9 cellular contexts compared by ENCODE assay signal in genomic region chr19:2984196-2984490, GRCh38. TPM values are rescaled to one million over a fixed set of nuclear protein-coding genes. Genes with fewer than 3 reads are reported as not detected.
DNase-seq lines count a peak whose midpoint lies in the region; ATAC-seq, FAIRE-seq and TF ChIP-seq lines count a peak whose summit lies in the region.
"Had no signal": no experiment of that assay in that cellular context is flagged by ENCODE, and none has a peak within 500 bp of the region (broad histone marks: within the 10 kb centered on the region; RNA-seq: fewer than 3 reads in every experiment).

No MANE protein-coding gene starts in this region.

- peaks cover 0 to 3% of the 10 kb centered on the region in 2 donors for H3K36me3 Mint-ChIP-seq in stimulated activated naive B cell treated with anti-CD40 and anti-IgM and Interleukin-4, amounts not matched to agents 10 μg/mL and 1 μg/mL and 100 μg/mL, for 72 hours
- H3K36me3 Mint-ChIP-seq in activated T-helper 2 cell treated with anti-CD3 and anti-CD28 coated beads, Interferon-gamma antibody, Interleukin-2, Interleukin-4, amounts not matched to agents 10 μg/mL and 5 μg/mL and 100 μg/mL, durations not matched to agents 14 hours and 24 hours and 36 hours (ENCODE audit: low read depth): no peaks in the 10 kb centered on the region

- TF ChIP-seq POLR2A in lower leg skin (IDR thresholded peaks at IDR 0.05): no peak

- peak overlapping the region; percentile 29 for H3K4me3 ChIP-seq in H7 (ENCODE audit: insufficient read depth, low read depth, low read length)
- peak overlapping the region; percentile 25 for H3K4me3 ChIP-seq in WERI-Rb-1 (ENCODE audit: low read depth, low read length)
- H3K4me3 ChIP-seq in kidney (ENCODE audit: low read length in 2 of 2): peak overlapping the region in 1 of 2 donors; percentile 37
- H3K4me3 ChIP-seq in lower leg skin (ENCODE audit: low read depth, poor library complexity, severe bottlenecking): no peak overlapping the region

- no peak overlapping the region for H3K27ac Mint-ChIP-seq in stimulated activated naive B cell treated with anti-CD40 and anti-IgM and Interleukin-4, amounts not matched to agents 10 μg/mL and 1 μg/mL and 100 μg/mL, for 72 hours
- H3K27ac Mint-ChIP-seq in activated T-helper 2 cell treated with anti-CD3 and anti-CD28 coated beads, Interferon-gamma antibody, Interleukin-2, Interleukin-4, amounts not matched to agents 10 μg/mL and 5 μg/mL and 100 μg/mL, durations not matched to agents 14 hours and 24 hours and 36 hours: no peak overlapping the region

- peak overlapping the region; percentile 70 for H3K27ac ChIP-seq in WERI-Rb-1
- peak overlapping the region; percentile 2 to 93 for H3K27ac ChIP-seq in kidney (ENCODE audit: low read depth in 2 of 2, low read length in 2 of 2)

- peaks cover 12 to 24% of the 10 kb centered on the region in 2 donors for H3K27me3 Mint-ChIP-seq in stimulated activated naive B cell treated with anti-CD40 and anti-IgM and Interleukin-4, amounts not matched to agents 10 μg/mL and 1 μg/mL and 100 μg/mL, for 72 hours
- H3K27me3 Mint-ChIP-seq in activated T-helper 2 cell treated with anti-CD3 and anti-CD28 coated beads, Interferon-gamma antibody, Interleukin-2, Interleukin-4, amounts not matched to agents 10 μg/mL and 5 μg/mL and 100 μg/mL, durations not matched to agents 14 hours and 24 hours and 36 hours (ENCODE audit: low read depth): peaks cover 18% of the 10 kb centered on the region

- H3K4me3 Mint-ChIP-seq in stimulated activated naive B cell treated with anti-CD40 and anti-IgM and Interleukin-4, amounts not matched to agents 10 μg/mL and 1 μg/mL and 100 μg/mL, for 72 hours: peak overlapping the region; percentile 46 to 60
- no peak overlapping the region for H3K4me3 Mint-ChIP-seq in activated T-helper 2 cell treated with anti-CD3 and anti-CD28 coated beads, Interferon-gamma antibody, Interleukin-2, Interleukin-4, amounts not matched to agents 10 μg/mL and 5 μg/mL and 100 μg/mL, durations not matched to agents 14 hours and 24 hours and 36 hours (ENCODE audit: low read depth)

- no peak for FAIRE-seq in kidney (lab: Jason Lieb, UNC)

- WGBS in lower leg skin, 2 donors: 1 to 2% methylated on average over 11 to 13 of the region's 13 CpGs

- H3K4me1 Mint-ChIP-seq in stimulated activated naive B cell treated with anti-CD40 and anti-IgM and Interleukin-4, amounts not matched to agents 10 μg/mL and 1 μg/mL and 100 μg/mL, for 72 hours: peaks cover 16 to 42% of the 10 kb centered on the region in 2 donors
- no peaks in the 10 kb centered on the region for H3K4me1 Mint-ChIP-seq in activated T-helper 2 cell treated with anti-CD3 and anti-CD28 coated beads, Interferon-gamma antibody, Interleukin-2, Interleukin-4, amounts not matched to agents 10 μg/mL and 5 μg/mL and 100 μg/mL, durations not matched to agents 14 hours and 24 hours and 36 hours (ENCODE audit: low read depth)

- intact Hi-C loops in kidney (cut with DNase I): no loop called here
- intact Hi-C loops in lower leg skin (cut with DNase I; ENCODE audit: low total_unique reads): no loop called here
- intact Hi-C loops in activated T-helper 2 cell treated with anti-CD3 and anti-CD28 coated beads, Interferon-gamma antibody, Interleukin-2, Interleukin-4, amounts not matched to agents 10 μg/mL and 5 μg/mL and 100 μg/mL, durations not matched to agents 14 hours and 24 hours and 36 hours (cut with micrococcal nuclease): no loop called here

- H3K36me3 ChIP-seq in H7 (replicated peaks; ENCODE audit: control insufficient read depth, insufficient read depth, low read length) (no peaks in the 10 kb centered on the region), WERI-Rb-1 (no peaks in the 10 kb centered on the region), kidney (ENCODE audit: control insufficient read depth in 1 of 2, insufficient read depth in 2 of 2, low read length in 2 of 2) (no peaks in the 10 kb centered on the region)

- ATAC-seq in stimulated activated naive B cell treated with anti-CD40 and anti-IgM and Interleukin-4, amounts not matched to agents 10 μg/mL and 1 μg/mL and 100 μg/mL, for 72 hours (replicated peaks): no peak
- ATAC-seq in omental fat pad (ENCODE audit: low FRiP score): no peak

- peaks cover 12 to 18% of the 10 kb centered on the region in 2 donors for H3K4me1 ChIP-seq in kidney (ENCODE audit: control insufficient read depth in 1 of 2, insufficient read depth in 1 of 2, low read depth in 1 of 2, low read length in 2 of 2)

- H3K9ac ChIP-seq in kidney (ENCODE audit: low read length in 2 of 2): peak overlapping the region in 1 of 2 donors; percentile 40

- no peaks in the 10 kb centered on the region for H3K9me3 Mint-ChIP-seq in stimulated activated naive B cell treated with anti-CD40 and anti-IgM and Interleukin-4, amounts not matched to agents 10 μg/mL and 1 μg/mL and 100 μg/mL, for 72 hours
- no peaks in the 10 kb centered on the region for H3K9me3 Mint-ChIP-seq in activated T-helper 2 cell treated with anti-CD3 and anti-CD28 coated beads, Interferon-gamma antibody, Interleukin-2, Interleukin-4, amounts not matched to agents 10 μg/mL and 5 μg/mL and 100 μg/mL, durations not matched to agents 14 hours and 24 hours and 36 hours

- H3K9me3 ChIP-seq in WERI-Rb-1 (ENCODE audit: severe bottlenecking) (no peaks in the 10 kb centered on the region), kidney (ENCODE audit: control insufficient read depth in 1 of 2, low read length in 2 of 2) (no peaks in the 10 kb centered on the region)

- TF ChIP-seq CTCF in WERI-Rb-1 (IDR thresholded peaks at IDR 0.05; ENCODE audit: low read depth, low read length) (no peak), kidney (IDR thresholded peaks at IDR 0.05; ENCODE audit: borderline replicate concordance, extremely low read depth, insufficient read depth) (no peak), omental fat pad (IDR thresholded peaks at IDR 0.05) (no peak), lower leg skin (IDR thresholded peaks at IDR 0.05) (no peak)

- no peaks in the 10 kb centered on the region for H3K27me3 ChIP-seq in H7 (ENCODE audit: control insufficient read depth, insufficient read depth, low read length)
- H3K27me3 ChIP-seq in WERI-Rb-1 (ENCODE audit: insufficient read depth, low read depth, severe bottlenecking): no peaks in the 10 kb centered on the region

- DNase-seq in H7: no peak
- no peak for DNase-seq in WERI-Rb-1
- DNase-seq in kidney: no peak
- DNase-seq in stimulated activated naive B cell treated with anti-CD40 and anti-IgM and Interleukin-4, amounts not matched to agents 10 μg/mL and 1 μg/mL and 100 μg/mL, for 72 hours: no peak
- DNase-seq in omental fat pad (ENCODE audit: low spot score): no peak
- DNase-seq in lower leg skin (ENCODE audit: low spot score in 2 of 2): no peak
- no peak for DNase-seq in activated T-helper 2 cell treated with anti-CD3 and anti-CD28 coated beads, Interferon-gamma antibody, Interleukin-2, Interleukin-4, amounts not matched to agents 10 μg/mL and 5 μg/mL and 100 μg/mL, durations not matched to agents 14 hours and 24 hours and 36 hours (ENCODE audit: low spot score)
- DNase-seq in NCI-H1930 (lab: John Stamatoyannopoulos, UW): no peak

RNA-seq across cellular contexts. Expression of gene TLE6, which starts 6.8 kb away (rescaled TPM):
- 10.4 and 14.2 TPM in 2 replicates for total RNA-seq in H7 (2014; rRNA removed; shearing (Covaris generic))
- total RNA-seq in kidney: 3.7 TPM
- 5.2 TPM for polyA plus RNA-seq in kidney (ENCODE audit: insufficient read depth, low read depth, low replicate concordance)
- 1 to 10 TPM in 3 of 4 donors, under 1 TPM in 1; 0.36 to 2.8 (median 1.7) TPM for total RNA-seq in omental fat pad
- total RNA-seq in lower leg skin: 1 to 10 TPM in 2 of 4 donors, not detected in 2; 1.5 to 1.8 TPM
- 1.4 and 1.5 TPM in 2 replicates for total RNA-seq in activated T-helper 2 cell treated with anti-CD3 and anti-CD28 coated beads, Interferon-gamma antibody, Interleukin-2, Interleukin-4, amounts not matched to agents 10 μg/mL and 5 μg/mL and 100 μg/mL, durations not matched to agents 14 hours and 24 hours and 36 hours

RNA-seq across cellular contexts. Expression of gene ZNF77, which starts 39.4 kb away (rescaled TPM):
- 4.6 and 5.5 TPM in 2 replicates for total RNA-seq in H7 (2014; rRNA removed; shearing (Covaris generic))
- total RNA-seq in kidney (5.1 TPM), omental fat pad (1 to 10 TPM; 3.2 to 8.7 (median 3.8) TPM), lower leg skin (1 to 10 TPM; 3.7 to 5.9 (median 4.8) TPM)
- polyA plus RNA-seq in kidney (ENCODE audit: insufficient read depth, low read depth, low replicate concordance): 2.4 TPM
- total RNA-seq in activated T-helper 2 cell treated with anti-CD3 and anti-CD28 coated beads, Interferon-gamma antibody, Interleukin-2, Interleukin-4, amounts not matched to agents 10 μg/mL and 5 μg/mL and 100 μg/mL, durations not matched to agents 14 hours and 24 hours and 36 hours: 3.5 and 4.0 TPM in 2 replicates

RNA-seq across cellular contexts. Expression of gene TLE2, which starts 44.9 kb away (rescaled TPM):
- total RNA-seq in H7 (2014; rRNA removed; shearing (Covaris generic)): 9.6 and 18.7 TPM in 2 replicates
- total RNA-seq in kidney: 76.6 TPM
- polyA plus RNA-seq in kidney (ENCODE audit: insufficient read depth, low read depth, low replicate concordance): 28.2 TPM
- total RNA-seq in omental fat pad: 10 to 100 TPM; 19.3 to 39.8 (median 31.0) TPM
- 10 to 100 TPM; 25.3 to 40.1 (median 33.5) TPM for total RNA-seq in lower leg skin
- 2.2 and 2.4 TPM in 2 replicates for total RNA-seq in activated T-helper 2 cell treated with anti-CD3 and anti-CD28 coated beads, Interferon-gamma antibody, Interleukin-2, Interleukin-4, amounts not matched to agents 10 μg/mL and 5 μg/mL and 100 μg/mL, durations not matched to agents 14 hours and 24 hours and 36 hours
- total RNA-seq: RPMI7951 had no signal
